Comparison of ENCODE assay signal across 22 cellular contexts in the genomic region with DNA sequence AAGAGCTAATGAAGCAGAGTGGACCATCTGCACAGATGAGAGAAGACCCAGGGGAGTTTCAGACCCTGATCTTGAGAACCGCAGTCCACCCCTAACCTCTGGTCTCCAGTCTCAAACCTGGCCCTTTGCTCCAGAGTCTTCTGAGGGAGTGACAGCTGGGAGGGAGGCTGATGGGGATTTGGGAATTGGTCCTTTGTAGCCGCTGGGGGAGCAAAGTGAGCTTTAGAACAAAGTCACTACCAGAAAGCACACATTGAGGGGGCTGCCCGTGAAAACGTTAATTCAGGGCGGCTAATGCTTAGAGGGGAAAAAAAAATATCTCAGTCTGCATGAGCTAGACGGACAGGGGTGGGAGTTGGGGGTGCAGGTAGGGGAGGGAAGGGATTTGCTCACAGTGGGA.
DNase-seq lines count a peak whose midpoint lies in the region; ATAC-seq and TF ChIP-seq lines count a peak whose summit lies in the region.
"Had no signal": no experiment of that assay in that cellular context is flagged by ENCODE, and none has a peak within 500 bp of the region (broad histone marks: within the 10 kb centered on the region; RNA-seq: fewer than 3 reads in every experiment).

No MANE protein-coding gene starts in this region.

- peak overlapping the region; percentile 26 for H3K4me3 ChIP-seq in left ventricle myocardium inferior
- peak overlapping the region in 2 of 10 donors; percentile 12 to 26 for H3K4me3 ChIP-seq in heart right ventricle
- H3K4me3 ChIP-seq in mesendoderm (ENCODE audit: low read length) = no peak overlapping the region
- H3K4me3 ChIP-seq: adrenal gland, GM23248, lower lobe of right lung, uterus had no signal

- H3K56ac ChIP-seq in mesendoderm (ENCODE audit: low read length) = peak overlapping the region; percentile 57

- H3K36me3 ChIP-seq in left ventricle myocardium inferior (no peaks in the 10 kb centered on the region), heart right ventricle (no peaks in the 10 kb centered on the region), mesendoderm (ENCODE audit: control insufficient read depth, insufficient read depth, low read length) (no peaks in the 10 kb centered on the region)
- H3K36me3 ChIP-seq: adrenal gland, BE2C, gastroesophageal sphincter, lower lobe of right lung, uterus had no signal

- no peak overlapping the region for H4K5ac ChIP-seq in mesendoderm (ENCODE audit: low read length)

- peak overlapping the region; percentile 28 for H3K4me2 ChIP-seq in mesendoderm (ENCODE audit: low read length)

- ATAC-seq in heart right ventricle (no peak), GM18858 (IDR thresholded peaks at IDR 0.05; ENCODE audit: unreplicated experiment) (no peak)
- ATAC-seq: esophagus mucosa; gastroesophageal sphincter; lower lobe of right lung; naive thymus-derived CD8-positive, alpha-beta T cell had no signal

- H3K79me1 ChIP-seq in mesendoderm (ENCODE audit: low read length) = no peaks in the 10 kb centered on the region

- H2BK5ac ChIP-seq in mesendoderm (ENCODE audit: low read length) = no peak overlapping the region

- no peak overlapping the region for H3K4ac ChIP-seq in mesendoderm (ENCODE audit: low read depth, low read length)

- H3K9ac ChIP-seq in mesendoderm (ENCODE audit: low read length) = peak overlapping the region; percentile 35

- H2AK5ac ChIP-seq in mesendoderm (ENCODE audit: low read length) = no peak overlapping the region

- H3K4me3 Mint-ChIP-seq in type B pancreatic cell = peak overlapping the region; percentile 57
- H3K4me3 Mint-ChIP-seq: activated CD4-positive, alpha-beta T cell treated with anti-CD3 and anti-CD28 coated beads, Interleukin-2, amount 10 ng/mL, durations not matched to agents 7 days and 5 days; naive thymus-derived CD8-positive, alpha-beta T cell had no signal

- H3K27ac ChIP-seq in left ventricle myocardium inferior (replicated peaks) = no peak overlapping the region
- H3K27ac ChIP-seq in heart right ventricle = no peak overlapping the region
- H3K27ac ChIP-seq in mesendoderm (ENCODE audit: low read depth, low read length) = no peak overlapping the region
- H3K27ac ChIP-seq: adrenal gland, lower lobe of right lung, uterus had no signal

- no peak overlapping the region for H2BK120ac ChIP-seq in mesendoderm (ENCODE audit: low read depth, low read length)

- H3K23ac ChIP-seq in mesendoderm (ENCODE audit: low read length) = no peak overlapping the region

- no peak overlapping the region for H4K8ac ChIP-seq in mesendoderm (ENCODE audit: low read depth, low read length)

- H3K36me3 Mint-ChIP-seq in type B pancreatic cell = peaks cover 8% of the 10 kb centered on the region
- H3K36me3 Mint-ChIP-seq: naive thymus-derived CD8-positive, alpha-beta T cell had no signal

- 57 to 59% methylated on average over 6 of the region's 6 CpGs for WGBS in heart right ventricle, 2 donors
- WGBS in mesendoderm (ENCODE audit: extremely low coverage, insufficient coverage, low lambda C conversion rate) = no CpG with 5 or more reads among the region's 6 CpGs

- no peak overlapping the region for H2BK15ac ChIP-seq in mesendoderm (replicated peaks; ENCODE audit: low read depth)

- H3K4me1 Mint-ChIP-seq in type B pancreatic cell (ENCODE audit: unreplicated experiment) = peaks cover 51% of the 10 kb centered on the region
- H3K4me1 Mint-ChIP-seq: activated CD4-positive, alpha-beta T cell treated with anti-CD3 and anti-CD28 coated beads, Interleukin-2, amount 10 ng/mL, durations not matched to agents 7 days and 5 days had no signal

- DNase-seq in left ventricle myocardium inferior = no peak
- no peak for DNase-seq in heart right ventricle
- DNase-seq in ecto neural progenitor cell (ENCODE audit: low spot score) = peak; percentile 62
- DNase-seq in mesendoderm = peak; percentile 47
- no peak for DNase-seq in type B pancreatic cell (ENCODE audit: extremely low spot score, unreplicated experiment)
- DNase-seq in H4 (ENCODE audit: low spot score) = no peak
- no peak for DNase-seq in OCI-M2 (lab: John Stamatoyannopoulos, UW; ENCODE audit: unreplicated experiment)
- DNase-seq: 8988T; activated CD4-positive, alpha-beta T cell treated with anti-CD3 and anti-CD28 coated beads, Interleukin-2, amount 10 ng/mL, durations not matched to agents 7 days and 5 days; activated CD8-positive, alpha-beta memory T cell treated with anti-CD3 and anti-CD28 coated beads, Interleukin-2, amount 50 U/mL, for 4 hours; adrenal gland; BE2C; GM23248; lower lobe of right lung; naive thymus-derived CD8-positive, alpha-beta T cell; NCI-H1694 treated with DMSO at 0.1 percent for 48 hours; NCI-H226; stimulated activated CD4-positive, alpha-beta T cell treated with anti-CD3 and anti-CD28 coated beads, Interleukin-4, amount 100 ng/mL, for 4 hours; uterus had no signal

- intact Hi-C loops in left ventricle myocardium inferior (cut with micrococcal nuclease) = no loop called here
- intact Hi-C loops in heart right ventricle (cut with DNase I) = no loop called here

- no peaks in the 10 kb centered on the region for H3K9me3 Mint-ChIP-seq in type B pancreatic cell
- H3K9me3 Mint-ChIP-seq: activated CD4-positive, alpha-beta T cell treated with anti-CD3 and anti-CD28 coated beads, Interleukin-2, amount 10 ng/mL, durations not matched to agents 7 days and 5 days; naive thymus-derived CD8-positive, alpha-beta T cell had no signal

- H3K27me3 Mint-ChIP-seq in type B pancreatic cell = no peaks in the 10 kb centered on the region

- peak overlapping the region; percentile 27 for H3K27ac Mint-ChIP-seq in type B pancreatic cell
- H3K27ac Mint-ChIP-seq: activated CD4-positive, alpha-beta T cell treated with anti-CD3 and anti-CD28 coated beads, Interleukin-2, amount 10 ng/mL, durations not matched to agents 7 days and 5 days; naive thymus-derived CD8-positive, alpha-beta T cell had no signal

- H3K27me3 ChIP-seq in left ventricle myocardium inferior (ENCODE audit: low read depth) (peaks cover 14% of the 10 kb centered on the region), heart right ventricle (peaks cover 0 to 13% (median 0%) of the 10 kb centered on the region in 7 donors), mesendoderm (ENCODE audit: insufficient read depth, low read length, poor library complexity) (no peaks in the 10 kb centered on the region)
- H3K27me3 ChIP-seq: adrenal gland, uterus had no signal

- TF ChIP-seq CTCF in left ventricle myocardium inferior (IDR thresholded peaks at IDR 0.05; ENCODE audit: borderline replicate concordance) = no peak
- no peak for TF ChIP-seq CTCF in heart right ventricle (IDR thresholded peaks at IDR 0.05)
- TF ChIP-seq CTCF in type B pancreatic cell (conservative IDR thresholded peaks at IDR 0.05) = no peak

- H3K18ac ChIP-seq in mesendoderm (ENCODE audit: low read length) = no peak overlapping the region

- H3K9me3 ChIP-seq in left ventricle myocardium inferior (replicated peaks) (no peaks in the 10 kb centered on the region), heart right ventricle (no peaks in the 10 kb centered on the region)
- H3K9me3 ChIP-seq: adrenal gland, BE2C, gastroesophageal sphincter, lower lobe of right lung, uterus had no signal

- H3K4me1 ChIP-seq in left ventricle myocardium inferior = peaks cover 39% of the 10 kb centered on the region
- H3K4me1 ChIP-seq in heart right ventricle = peaks cover 0 to 49% (median 35%) of the 10 kb centered on the region in 9 donors
- H3K4me1 ChIP-seq in mesendoderm (ENCODE audit: control insufficient read depth, low read depth, low read length) = peaks cover 17% of the 10 kb centered on the region
- H3K4me1 ChIP-seq: adrenal gland, BE2C, uterus had no signal

- peaks cover 3% of the 10 kb centered on the region for H3K79me2 ChIP-seq in mesendoderm (ENCODE audit: control insufficient read depth, insufficient read depth, low read length)

Comparison
In these comparisons a context has a peak if more than half of its experiments do, and no peak if none do; other contexts are left out.
1. DNase-seq: peak in ecto neural progenitor cell (single experiment) and mesendoderm (single experiment); none in left ventricle myocardium inferior (single experiment), heart right ventricle (0 of 2), type B pancreatic cell (single experiment), H4 (single experiment) and OCI-M2 (single experiment).